ENCODE assay signal across 4 cellular contexts in the genomic region with DNA sequence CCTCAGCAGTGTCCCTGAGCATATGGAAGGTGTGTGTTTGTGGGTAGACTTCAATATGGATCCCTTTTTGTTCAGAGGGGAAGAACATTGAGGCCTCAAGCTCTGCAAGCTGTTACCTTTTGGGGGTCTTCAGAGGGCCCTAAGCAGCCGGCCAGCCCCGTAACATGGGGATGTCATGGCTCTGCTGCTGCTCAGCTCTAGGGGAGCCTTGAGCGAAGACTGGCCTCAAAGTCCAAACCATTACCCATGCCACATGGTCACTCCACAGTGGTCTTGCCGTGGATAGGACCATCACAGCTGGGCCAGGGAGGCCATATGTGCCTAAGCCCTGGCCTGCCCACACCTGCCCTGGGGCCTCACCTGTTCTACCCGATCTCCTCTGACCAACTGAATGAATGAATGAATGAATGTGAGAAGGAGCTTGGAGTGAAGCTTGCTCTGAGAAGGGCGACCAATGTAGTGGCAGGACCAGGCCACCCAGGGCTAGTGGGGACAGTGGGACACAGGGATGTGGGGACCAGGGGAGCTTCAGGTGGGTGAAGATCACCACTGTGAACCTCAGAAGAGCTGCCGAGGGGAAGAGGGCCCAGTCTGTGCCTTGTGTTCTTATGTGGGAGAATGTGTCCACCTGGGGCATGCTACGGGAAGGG.
"Had no signal": no experiment of that assay in that cellular context is flagged by ENCODE, and none has a peak within 500 bp of the region (broad histone marks: within the 10 kb centered on the region; RNA-seq: fewer than 3 reads in every experiment).

No MANE protein-coding gene starts in this region.

- DNase-seq: H9, HCEC 1CT, IMR-90 had no signal

- H3K4me3 ChIP-seq: GM23338 had no signal

- ATAC-seq: GM23338 had no signal

- H3K4me2 ChIP-seq: GM23338 had no signal

- H3K4me3 Mint-ChIP-seq: GM23338, H9 had no signal

- H3K9me3 Mint-ChIP-seq: GM23338, H9 had no signal

- H2AFZ ChIP-seq: GM23338 had no signal

- H3K27ac Mint-ChIP-seq: GM23338, H9 had no signal
